ENCODE assay signal across 8 cellular contexts in the genomic region with DNA sequence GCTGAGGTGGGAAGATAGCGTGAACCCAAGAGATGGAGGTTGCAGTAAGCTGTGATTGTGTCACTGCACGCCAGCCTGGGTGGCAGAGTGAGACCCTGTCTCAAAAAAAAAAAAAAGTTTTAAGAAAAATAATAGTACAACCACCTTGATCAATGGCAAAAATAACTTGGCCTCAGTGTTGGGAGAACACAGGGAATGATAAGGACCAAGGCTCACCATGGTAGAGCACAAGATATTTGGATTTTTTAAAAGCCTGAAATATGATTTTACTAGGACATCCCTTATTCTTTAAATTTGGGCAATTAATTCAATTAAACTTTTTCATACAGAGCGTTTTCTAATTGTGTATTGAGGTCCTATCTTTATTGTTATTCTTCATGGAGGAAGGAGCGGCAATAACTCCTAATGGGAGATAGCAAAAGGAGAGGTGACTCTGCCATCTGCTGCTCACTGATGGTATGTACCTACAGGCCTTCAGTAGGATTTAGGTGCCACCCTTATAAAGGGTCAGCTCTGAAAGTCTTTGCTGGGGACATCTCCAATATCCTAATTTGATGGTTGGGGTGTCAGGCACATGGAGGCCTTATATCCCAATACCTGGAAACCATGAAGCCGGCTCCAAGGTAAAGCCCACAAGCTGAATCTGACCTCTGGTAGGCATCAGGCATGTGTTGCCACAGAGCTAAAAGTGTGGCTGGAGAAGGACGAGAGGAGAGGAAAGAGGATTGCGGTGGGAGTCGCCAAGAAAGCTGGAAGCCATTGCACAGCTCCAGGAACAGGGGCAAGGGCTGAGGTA. TPM values are rescaled to one million over a fixed set of nuclear protein-coding genes. Genes with fewer than 3 reads are reported as not detected.
A peak's percentile ranks its signal among the peaks of the same experiment; 100 is the strongest.
DNase-seq lines count a peak whose midpoint lies in the region; ATAC-seq and TF ChIP-seq lines count a peak whose summit lies in the region.

No MANE protein-coding gene starts in this region.

- ATAC-seq in DND-41 (ENCODE audit: insufficient read depth, low read depth) (peak; percentile 67; the same call in 1 of the 3 replicates), Panc1 (peak; percentile 96)
- ATAC-seq in stimulated activated memory B cell treated with anti-CD40 and anti-IgM and Interleukin-4, amounts not matched to agents 10 μg/mL and 1 μg/mL and 100 μg/mL, for 72 hours = no peak
- no peak for ATAC-seq in effector memory CD8-positive, alpha-beta T cell (replicated peaks)

- in situ Hi-C loops in Panc1 (cut with HindIII; ENCODE audit: low pct_unique_long_range_greater_than_20kb, low sequenced_read_pairs) (no loop called here), transverse colon (cut with MboI; ENCODE audit: low pct_ligation_motif_present in 1 of 4, low pct_unique_long_range_greater_than_20kb in 1 of 4, low sequenced_read_pairs in 3 of 4) (loop anchor here in 3 of 4 donors (5.0 to 25.0 kb wide), 4 partner anchors 116 to 608 kb away; a partner anchor contains a TSS)

- POLR2A ChIA-PET in Panc1 (lab: Charles Lee) = interaction anchor here (0.6 kb wide), 1 partner anchor 48 kb away, joined by 9 read pairs; no protein-coding TSS in a partner anchor

- H3K4me2 ChIP-seq in DND-41 (ENCODE audit: insufficient read depth, low read length) = no peak overlapping the region

- H3K4me3 ChIP-seq in DND-41 (ENCODE audit: low read depth in 1 of 2, low read length in 2 of 2) (no peak overlapping the region), Panc1 (ENCODE audit: low read depth in 2 of 2, low read length in 2 of 2) (no peak overlapping the region), liver (ENCODE audit: low read depth in 1 of 3, low read length in 3 of 3) (no peak overlapping the region), transverse colon (no peak overlapping the region)

- no peak for TF ChIP-seq POLR2A in transverse colon (IDR thresholded peaks at IDR 0.05)

- no peak overlapping the region for H2AFZ ChIP-seq in DND-41 (ENCODE audit: low read depth, low read length)

- H3K27me3 Mint-ChIP-seq in chondrocyte (ENCODE audit: low read depth) = no peaks in the 10 kb centered on the region
- H3K27me3 Mint-ChIP-seq in stimulated activated memory B cell treated with anti-CD40 and anti-IgM and Interleukin-4, amounts not matched to agents 10 μg/mL and 1 μg/mL and 100 μg/mL, for 72 hours = no peaks in the 10 kb centered on the region
- peaks cover 15 to 32% of the 10 kb centered on the region in 2 donors for H3K27me3 Mint-ChIP-seq in effector memory CD8-positive, alpha-beta T cell

- H3K9me3 Mint-ChIP-seq in chondrocyte (ENCODE audit: low read depth) = no peaks in the 10 kb centered on the region
- no peaks in the 10 kb centered on the region for H3K9me3 Mint-ChIP-seq in stimulated activated memory B cell treated with anti-CD40 and anti-IgM and Interleukin-4, amounts not matched to agents 10 μg/mL and 1 μg/mL and 100 μg/mL, for 72 hours
- no peaks in the 10 kb centered on the region for H3K9me3 Mint-ChIP-seq in effector memory CD8-positive, alpha-beta T cell

- TF ChIP-seq EP300 in Ishikawa (IDR thresholded peaks at IDR 0.05; ENCODE audit: borderline replicate concordance) = no peak
- TF ChIP-seq EP300 in transverse colon (IDR thresholded peaks at IDR 0.05; ENCODE audit: low read depth) = no peak

- peak; percentile 29 for DNase-seq in DND-41
- DNase-seq in Panc1 (ENCODE audit: low read depth, low spot score) = peak; percentile 25
- DNase-seq in chondrocyte (ENCODE audit: low spot score) = no peak
- peak; percentile 66 for DNase-seq in transverse colon
- DNase-seq in effector memory CD8-positive, alpha-beta T cell = no peak

- intact Hi-C loops in Panc1 (cut with micrococcal nuclease; ENCODE audit: unreplicated experiment) = loop anchor here (1.0 kb wide), 1 partner anchor 117 kb away; no protein-coding TSS in a partner anchor
- intact Hi-C loops in transverse colon (cut with DNase I; ENCODE audit: low total_unique reads) = loop anchor here (10.0 kb wide), 1 partner anchor 76 kb away; a partner anchor contains a TSS

- H3K36me3 ChIP-seq in DND-41 (ENCODE audit: insufficient read depth, low read length) = no peaks in the 10 kb centered on the region
- H3K36me3 ChIP-seq in Panc1 (ENCODE audit: control insufficient read depth, insufficient read depth, low read length) = no peaks in the 10 kb centered on the region
- H3K36me3 ChIP-seq in liver (ENCODE audit: control insufficient read depth in 4 of 4, insufficient read depth in 3 of 4, low read depth in 1 of 4, low read length in 3 of 4) = no peaks in the 10 kb centered on the region
- H3K36me3 ChIP-seq in transverse colon = no peaks in the 10 kb centered on the region

- H3K9ac ChIP-seq in DND-41 (ENCODE audit: low read depth, low read length) (no peak overlapping the region), liver (ENCODE audit: low read depth in 1 of 2, low read length in 2 of 2) (no peak overlapping the region)

- no peaks in the 10 kb centered on the region for H3K79me2 ChIP-seq in DND-41 (ENCODE audit: insufficient read depth, low read length)

- WGBS in liver = 55% methylated on average over 8 of the region's 8 CpGs
- 28 to 56% methylated on average over 6 to 8 of the region's 8 CpGs for WGBS in transverse colon (ENCODE audit: low coverage in 1 of 2), 2 donors

- TF ChIP-seq CTCF in DND-41 (IDR thresholded peaks at IDR 0.05; ENCODE audit: borderline replicate concordance, extremely low read depth, low read length, poor library complexity, severe bottlenecking) (peak; percentile 73), Panc1 (IDR thresholded peaks at IDR 0.05) (peak; percentile 88), chondrocyte (IDR thresholded peaks at IDR 0.05) (peak; percentile 85), liver (IDR thresholded peaks at IDR 0.05; ENCODE audit: low read depth, low read length, missing input control) (peak; percentile 90), transverse colon (IDR thresholded peaks at IDR 0.05) (peak; percentile 56 to 87 (median 67))

- H3K27me3 ChIP-seq in DND-41 (ENCODE audit: insufficient read depth, low read length, poor library complexity) (no peaks in the 10 kb centered on the region), Panc1 (ENCODE audit: control insufficient read depth, insufficient read depth, low read length) (no peaks in the 10 kb centered on the region; the same call in 1 of the 2 replicates), liver (ENCODE audit: control insufficient read depth in 4 of 4, insufficient read depth in 4 of 4, low read length in 3 of 4) (no peaks in the 10 kb centered on the region), transverse colon (no peaks in the 10 kb centered on the region)

- H3K27ac ChIP-seq in DND-41 (ENCODE audit: low read length) (no peak overlapping the region), Panc1 (ENCODE audit: low read length) (no peak overlapping the region), liver (ENCODE audit: low read depth in 1 of 2, low read length in 2 of 2) (no peak overlapping the region), transverse colon (peak overlapping the region in 3 of 4 donors; percentile 63 to 73 (median 65))

- TF ChIP-seq RAD21 in Ishikawa (IDR thresholded peaks at IDR 0.05; ENCODE audit: low read depth) (peak; percentile 97), liver (IDR thresholded peaks at IDR 0.05) (peak; percentile 92 to 96)

- no peaks in the 10 kb centered on the region for H3K36me3 Mint-ChIP-seq in chondrocyte (ENCODE audit: low read depth)
- no peaks in the 10 kb centered on the region for H3K36me3 Mint-ChIP-seq in stimulated activated memory B cell treated with anti-CD40 and anti-IgM and Interleukin-4, amounts not matched to agents 10 μg/mL and 1 μg/mL and 100 μg/mL, for 72 hours
- H3K36me3 Mint-ChIP-seq in effector memory CD8-positive, alpha-beta T cell (ENCODE audit: insufficient read depth) = no peaks in the 10 kb centered on the region

- no TSS peak for BruUV-seq in Panc1 (replicated peaks; lab: Mats Ljungman, UMichigan)

- H3K4me1 ChIP-seq in DND-41 (ENCODE audit: insufficient read depth, low read length) = no peaks in the 10 kb centered on the region
- H3K4me1 ChIP-seq in Panc1 (ENCODE audit: control insufficient read depth, insufficient read depth, low read length) = no peaks in the 10 kb centered on the region
- H3K4me1 ChIP-seq in liver (ENCODE audit: control insufficient read depth in 4 of 4, insufficient read depth in 4 of 4, low read length in 3 of 4) = peaks cover 0 to 19% (median 14%) of the 10 kb centered on the region in 4 donors
- H3K4me1 ChIP-seq in transverse colon = peaks cover 0 to 34% (median 20%) of the 10 kb centered on the region in 4 donors

- H3K9me3 ChIP-seq in DND-41 (ENCODE audit: insufficient read depth, low read length, severe bottlenecking) (no peaks in the 10 kb centered on the region), Panc1 (ENCODE audit: control insufficient read depth, insufficient read depth, low read depth, low read length) (no peaks in the 10 kb centered on the region), liver (ENCODE audit: control insufficient read depth in 4 of 4, low read length in 3 of 4) (no peaks in the 10 kb centered on the region), transverse colon (no peaks in the 10 kb centered on the region)

- no peaks in the 10 kb centered on the region for H4K20me1 ChIP-seq in DND-41 (ENCODE audit: insufficient read depth, low read length)

- no peaks in the 10 kb centered on the region for H3K4me1 Mint-ChIP-seq in chondrocyte (ENCODE audit: low read depth)
- no peaks in the 10 kb centered on the region for H3K4me1 Mint-ChIP-seq in stimulated activated memory B cell treated with anti-CD40 and anti-IgM and Interleukin-4, amounts not matched to agents 10 μg/mL and 1 μg/mL and 100 μg/mL, for 72 hours
- H3K4me1 Mint-ChIP-seq in effector memory CD8-positive, alpha-beta T cell (ENCODE audit: low read depth in 2 of 2) = no peaks in the 10 kb centered on the region

- CTCF ChIA-PET in Panc1 (lab: Charles Lee) = interaction anchor here (0.6 to 4.4 kb wide), 12 partner anchors 59 to 864 kb away, joined by 3 to 43 read pairs (median 6); no protein-coding TSS in a partner anchor

- H3K27ac Mint-ChIP-seq in chondrocyte (ENCODE audit: unreplicated experiment) = no peak overlapping the region
- H3K27ac Mint-ChIP-seq in stimulated activated memory B cell treated with anti-CD40 and anti-IgM and Interleukin-4, amounts not matched to agents 10 μg/mL and 1 μg/mL and 100 μg/mL, for 72 hours = no peak overlapping the region
- no peak overlapping the region for H3K27ac Mint-ChIP-seq in effector memory CD8-positive, alpha-beta T cell

- no peak overlapping the region for H3K4me3 Mint-ChIP-seq in chondrocyte (ENCODE audit: unreplicated experiment)
- H3K4me3 Mint-ChIP-seq in stimulated activated memory B cell treated with anti-CD40 and anti-IgM and Interleukin-4, amounts not matched to agents 10 μg/mL and 1 μg/mL and 100 μg/mL, for 72 hours = no peak overlapping the region
- H3K4me3 Mint-ChIP-seq in effector memory CD8-positive, alpha-beta T cell = no peak overlapping the region

TF ChIP-seq in liver, 16 proteins besides CTCF, POLR2A, EP300 and RAD21 (continues in another document):
- no peak for TF ChIP-seq EGR1 (IDR thresholded peaks at IDR 0.05; ENCODE audit: low read depth in 2 of 2)
- no peak for TF ChIP-seq NR2F2 (IDR thresholded peaks at IDR 0.05)

RNA-seq across cellular contexts. Expression of a gene that starts 21.9 kb away (rescaled TPM):
- total RNA-seq in Panc1 (2021; ENCODE audit: unreplicated experiment) (31.7 TPM), chondrocyte (8.2 to 14.9 TPM (median 9.4 TPM) in 3 replicates), liver (1 to 10 TPM; 5.7 to 8.3 TPM), transverse colon (10 to 100 TPM in 3 of 4 donors, 1 to 10 TPM in 1; 7.4 to 29.4 (median 20.6) TPM)
- 14.8 TPM for polyA plus RNA-seq in Panc1 (2012; ENCODE audit: insufficient read length)
- 1 to 10 TPM; 3.0 to 4.3 TPM for polyA plus RNA-seq in liver

Comparison
In these comparisons a context has a peak if more than half of its experiments do, and no peak if none do; other contexts are left out.
1. ATAC-seq: peak in DND-41 (single experiment) and Panc1 (single experiment); none in stimulated activated memory B cell treated with anti-CD40 and anti-IgM and Interleukin-4, amounts not matched to agents 10 μg/mL and 1 μg/mL and 100 μg/mL, for 72 hours (single experiment) and effector memory CD8-positive, alpha-beta T cell (single experiment).
2. DNase-seq: peak in DND-41 (single experiment), Panc1 (single experiment) and transverse colon (single experiment); none in chondrocyte (single experiment) and effector memory CD8-positive, alpha-beta T cell (0 of 3).
3. H3K27ac ChIP-seq: peak in transverse colon (3 of 4); none in DND-41 (single experiment), Panc1 (single experiment) and liver (0 of 2).
4. Peak in every context shown above with its lines, with median percentiles within 50 percentile points of each other: CTCF ChIP-seq.